In genomic region chr9:109471994-109472393, GRCh38 we compare ENCODE assay signal across 27 cellular contexts. TPM values are rescaled to one million over a fixed set of nuclear protein-coding genes. Genes with fewer than 3 reads are reported as not detected.
A peak's percentile ranks its signal among the peaks of the same experiment; 100 is the strongest.
DNase-seq lines count a peak whose midpoint lies in the region; ATAC-seq and TF ChIP-seq lines count a peak whose summit lies in the region.
"Had no signal": no experiment of that assay in that cellular context is flagged by ENCODE, and none has a peak within 500 bp of the region (broad histone marks: within the 10 kb centered on the region; RNA-seq: fewer than 3 reads in every experiment).

No MANE protein-coding gene starts in this region.

- no peaks in the 10 kb centered on the region for H3K27me3 Mint-ChIP-seq in type B pancreatic cell

- H2AFZ ChIP-seq in neuronal stem cell (ENCODE audit: low read length), result no peak overlapping the region
- H2AFZ ChIP-seq: parathyroid adenoma had no signal

- no peak overlapping the region for H3K4me3 ChIP-seq in left ventricle myocardium inferior
- no peak overlapping the region for H3K4me3 ChIP-seq in esophagus squamous epithelium
- no peak overlapping the region for H3K4me3 ChIP-seq in neuronal stem cell (ENCODE audit: low read length in 2 of 2)
- H3K4me3 ChIP-seq: skin epidermis, upper lobe of left lung had no signal

- no peak overlapping the region for H3K9ac ChIP-seq in neuronal stem cell (ENCODE audit: low read depth, low read length, poor library complexity)
- H3K9ac ChIP-seq: parathyroid adenoma had no signal

- H3K9me3 ChIP-seq in left ventricle myocardium inferior (replicated peaks), result no peaks in the 10 kb centered on the region
- no peaks in the 10 kb centered on the region for H3K9me3 ChIP-seq in esophagus squamous epithelium
- no peaks in the 10 kb centered on the region for H3K9me3 ChIP-seq in neuronal stem cell (replicated peaks in 1 of 2; ENCODE audit: control insufficient read depth in 2 of 2, insufficient read depth in 1 of 2, low read depth in 1 of 2, low read length in 2 of 2)
- H3K9me3 ChIP-seq: upper lobe of left lung had no signal

- H3K4ac ChIP-seq in neuronal stem cell (ENCODE audit: low read length), result no peak overlapping the region

- no peaks in the 10 kb centered on the region for H3K36me3 Mint-ChIP-seq in type B pancreatic cell
- H3K36me3 Mint-ChIP-seq: CD4-positive, alpha-beta memory T cell; natural killer cell treated with Interleukin-12 subunit alpha and Interleukin-12 subunit beta and Interleukin-15 and Interleukin-18, amount 100 ng/mL, for 72 hours had no signal

- H3K4me1 ChIP-seq in left ventricle myocardium inferior, result peaks cover 44% of the 10 kb centered on the region
- peaks cover 9 to 73% (median 18%) of the 10 kb centered on the region in 3 donors for H3K4me1 ChIP-seq in esophagus squamous epithelium
- peaks cover 4 to 6% of the 10 kb centered on the region in 2 donors for H3K4me1 ChIP-seq in neuronal stem cell (ENCODE audit: control insufficient read depth in 2 of 2, insufficient read depth in 1 of 2, low read depth in 1 of 2, low read length in 2 of 2)
- H3K4me1 ChIP-seq: parathyroid adenoma had no signal

- H3K4me3 Mint-ChIP-seq in type B pancreatic cell, result no peak overlapping the region
- H3K4me3 Mint-ChIP-seq: CD4-positive, alpha-beta memory T cell; natural killer cell treated with Interleukin-12 subunit alpha and Interleukin-12 subunit beta and Interleukin-15 and Interleukin-18, amount 100 ng/mL, for 72 hours; T-helper 1 cell treated with Interleukin-12 subunit alpha and Interleukin-12 subunit beta and Interleukin-4 antibody, amounts not matched to agents 30 μg/mL and 1 μg/mL, for 36 hours had no signal

- H3K9me3 Mint-ChIP-seq in type B pancreatic cell, result no peaks in the 10 kb centered on the region
- H3K9me3 Mint-ChIP-seq: CD4-positive, alpha-beta memory T cell; natural killer cell treated with Interleukin-12 subunit alpha and Interleukin-12 subunit beta and Interleukin-15 and Interleukin-18, amount 100 ng/mL, for 72 hours; T-helper 1 cell treated with Interleukin-12 subunit alpha and Interleukin-12 subunit beta and Interleukin-4 antibody, amounts not matched to agents 30 μg/mL and 1 μg/mL, for 36 hours had no signal

- H3K79me1 ChIP-seq in neuronal stem cell (ENCODE audit: low read depth, low read length), result no peaks in the 10 kb centered on the region

- no peak overlapping the region for H4K8ac ChIP-seq in neuronal stem cell (ENCODE audit: low read depth, low read length)

- no peak for TF ChIP-seq POLR2A in esophagus squamous epithelium (IDR thresholded peaks at IDR 0.05)

- no peak overlapping the region for H2BK15ac ChIP-seq in neuronal stem cell (ENCODE audit: low read length)

- peaks cover 28% of the 10 kb centered on the region for H3K4me1 Mint-ChIP-seq in type B pancreatic cell (ENCODE audit: unreplicated experiment)
- H3K4me1 Mint-ChIP-seq: CD4-positive, alpha-beta memory T cell had no signal

- no peak overlapping the region for H3K18ac ChIP-seq in neuronal stem cell (ENCODE audit: low read length)

- H3K36me3 ChIP-seq in left ventricle myocardium inferior (no peaks in the 10 kb centered on the region), esophagus squamous epithelium (no peaks in the 10 kb centered on the region), neuronal stem cell (replicated peaks in 1 of 2; ENCODE audit: control insufficient read depth in 2 of 2, insufficient read depth in 2 of 2, low read length in 2 of 2) (no peaks in the 10 kb centered on the region)
- H3K36me3 ChIP-seq: upper lobe of left lung had no signal

- no peak overlapping the region for H2BK120ac ChIP-seq in neuronal stem cell (ENCODE audit: low read depth, low read length)

- no peak overlapping the region for H2AK5ac ChIP-seq in neuronal stem cell (ENCODE audit: low read depth, low read length)

- 5 to 17% methylated on average over 2 of the region's 2 CpGs for WGBS in esophagus squamous epithelium, 2 donors
- WGBS in neuronal stem cell (ENCODE audit: extremely low coverage in 2 of 2, insufficient read length in 2 of 2, insufficient replicate concordance in 1 of 2), 2 donors, result no CpG with 5 or more reads among the region's 2 CpGs

- no peak overlapping the region for H3K14ac ChIP-seq in neuronal stem cell (ENCODE audit: low read length)

- peak overlapping the region; percentile 85 for H3K27ac ChIP-seq in left ventricle myocardium inferior (replicated peaks)
- peak overlapping the region in 3 of 4 donors; percentile 6 to 44 (median 16) for H3K27ac ChIP-seq in esophagus squamous epithelium
- no peak overlapping the region for H3K27ac ChIP-seq in neuronal stem cell (replicated peaks; ENCODE audit: low read length)
- H3K27ac ChIP-seq: parathyroid adenoma had no signal

- no peak overlapping the region for H2BK5ac ChIP-seq in neuronal stem cell (ENCODE audit: low read length)

- TF ChIP-seq CTCF in left ventricle myocardium inferior (IDR thresholded peaks at IDR 0.05; ENCODE audit: borderline replicate concordance) (no peak), esophagus squamous epithelium (IDR thresholded peaks at IDR 0.05) (no peak), type B pancreatic cell (conservative IDR thresholded peaks at IDR 0.05) (no peak)

- intact Hi-C loops in left ventricle myocardium inferior (cut with micrococcal nuclease) (no loop called here), Right ventricle myocardium inferior (cut with DNase I) (loop anchor here (5.0 kb wide), 2 partner anchors 50 to 225 kb away; no protein-coding TSS in a partner anchor), esophagus squamous epithelium (cut with DNase I) (no loop called here)

- H3K27me3 ChIP-seq in left ventricle myocardium inferior (ENCODE audit: low read depth), result no peaks in the 10 kb centered on the region
- no peaks in the 10 kb centered on the region for H3K27me3 ChIP-seq in esophagus squamous epithelium
- peaks cover 0 to 4% (median 0%) of the 10 kb centered on the region in 3 experiments for H3K27me3 ChIP-seq in neuronal stem cell (ENCODE audit: control insufficient read depth in 3 of 3, insufficient read depth in 3 of 3, low read depth in 1 of 3, low read length in 3 of 3)
- H3K27me3 ChIP-seq: upper lobe of left lung had no signal

- peak overlapping the region; percentile 36 for H3K27ac Mint-ChIP-seq in type B pancreatic cell
- H3K27ac Mint-ChIP-seq: CD4-positive, alpha-beta memory T cell; natural killer cell treated with Interleukin-12 subunit alpha and Interleukin-12 subunit beta and Interleukin-15 and Interleukin-18, amount 100 ng/mL, for 72 hours; T-helper 1 cell treated with Interleukin-12 subunit alpha and Interleukin-12 subunit beta and Interleukin-4 antibody, amounts not matched to agents 30 μg/mL and 1 μg/mL, for 36 hours had no signal

- no peak overlapping the region for H3K23ac ChIP-seq in neuronal stem cell (ENCODE audit: low read depth, low read length, poor library complexity)

- no peak for DNase-seq in left ventricle myocardium inferior
- no peak for DNase-seq in Right ventricle myocardium inferior (ENCODE audit: missing footprints)
- DNase-seq in RPMI7951 (ENCODE audit: low read depth), result peak; percentile 4
- DNase-seq in esophagus squamous epithelium (lab: John Stamatoyannopoulos, UW), result no peak
- no peak for DNase-seq in type B pancreatic cell (ENCODE audit: extremely low spot score, unreplicated experiment)
- DNase-seq in neuronal stem cell (ENCODE audit: low spot score), result no peak
- DNase-seq: activated CD4-positive, alpha-beta T cell treated with anti-CD3 and anti-CD28 coated beads, Interleukin-2, amount 50 U/mL, for 4 hours; activated effector memory CD4-positive, alpha-beta T cell treated with anti-CD3 and anti-CD28 coated beads, Interleukin-2, amount 50 U/mL, for 16 hours; caudate nucleus; CD4-positive, alpha-beta memory T cell; dermis blood vessel endothelial cell; DMS53; erythroblast; GF-D8; KG1; left colon; midbrain; NCI-H2107; SHP77 treated with DMSO at 0.1 percent for 48 hours; stimulated activated naive CD8-positive, alpha-beta T cell treated with anti-CD3 and anti-CD28 coated beads, Interleukin-15, Interleukin-2, amounts not matched to agents 100 U/mL and 50 U/mL, for 24 hours; upper lobe of left lung had no signal

- ATAC-seq in Right ventricle myocardium inferior (no peak), HG03280 (IDR thresholded peaks at IDR 0.05; ENCODE audit: unreplicated experiment) (no peak), HG02759 (IDR thresholded peaks at IDR 0.05; ENCODE audit: unreplicated experiment) (no peak)
- ATAC-seq: left colon; natural killer cell treated with Interleukin-12 subunit alpha and Interleukin-12 subunit beta and Interleukin-15 and Interleukin-18, amount 100 ng/mL, for 72 hours; stimulated activated naive CD8-positive, alpha-beta T cell treated with anti-CD3 and anti-CD28 coated beads, Interleukin-15, Interleukin-2, amounts not matched to agents 100 U/mL and 50 U/mL, for 24 hours had no signal

- H3K4me2 ChIP-seq in neuronal stem cell (ENCODE audit: insufficient read depth, low read length, poor library complexity, severe bottlenecking), result no peak overlapping the region

- H2BK12ac ChIP-seq in neuronal stem cell (ENCODE audit: low read length), result no peak overlapping the region

- H4K91ac ChIP-seq in neuronal stem cell (ENCODE audit: low read depth, low read length, poor library complexity), result no peak overlapping the region

RNA-seq across cellular contexts. Expression of gene PTPN3, which starts 26.1 kb away (rescaled TPM):
- total RNA-seq in left ventricle myocardium inferior (27.4 TPM), Right ventricle myocardium inferior (46.7 TPM), esophagus squamous epithelium (10 to 100 TPM; 11.8 to 21.6 (median 14.1) TPM), type B pancreatic cell (ENCODE audit: low replicate concordance) (4.9 and 8.1 TPM in 2 replicates)
- total RNA-seq in RPMI7951 (2014; rRNA removed; shearing (Covaris generic)), result 1.6 TPM in 2 replicates
- polyA plus RNA-seq in neuronal stem cell (2013, experiment 1 of 2), result 1.3 TPM
- polyA plus RNA-seq in neuronal stem cell (2013, experiment 2 of 2), result 1.2 TPM
- total RNA-seq: CD4-positive, alpha-beta memory T cell had no signal
- polyA plus RNA-seq: CD4-positive, alpha-beta memory T cell had no signal
